Comparison of ENCODE assay signal across 7 cellular contexts in genomic region chr7:154744226-154744860, GRCh38.
DNase-seq lines count a peak whose midpoint lies in the region; ATAC-seq, FAIRE-seq and TF ChIP-seq lines count a peak whose summit lies in the region.

No MANE protein-coding gene starts in this region.

- H2BK15ac ChIP-seq in H1 (ENCODE audit: low read length) = no peak overlapping the region

- TF ChIP-seq CTCF in GM10248 (IDR thresholded peaks at IDR 0.05; ENCODE audit: control extremely low read depth, extremely low read depth, low read depth, missing control alignments) (peak; percentile 72), HFF-Myc (IDR thresholded peaks at IDR 0.05; ENCODE audit: low read depth, low read length, missing control alignments) (peak; percentile 72), OCI-LY3 (IDR thresholded peaks at IDR 0.05; ENCODE audit: low read depth, low read length) (peak; percentile 92), H1 (IDR thresholded peaks at IDR 0.05; ENCODE audit: control extremely low read depth in 1 of 3, insufficient read depth in 1 of 3, low read depth in 1 of 3, low read length in 3 of 3) (peak; percentile 85 to 95 (median 95))

- H3K14ac ChIP-seq in H1 (ENCODE audit: insufficient read length) = no peak overlapping the region

- no peak overlapping the region for H4K8ac ChIP-seq in H1 (ENCODE audit: extremely low read depth, insufficient read depth, low read length)

- no peaks in the 10 kb centered on the region for H3K23me2 ChIP-seq in H1 (ENCODE audit: low read depth, low read length)

- no peak overlapping the region for H3K56ac ChIP-seq in H1 (replicated peaks; ENCODE audit: insufficient read length, low read depth, low read length)

- peak overlapping the region; percentile 31 for H4K5ac ChIP-seq in H1 (ENCODE audit: insufficient read length, low read depth, low read length)

- H3K79me1 ChIP-seq in H1 (ENCODE audit: low read depth, low read length) = no peaks in the 10 kb centered on the region; the same call in 1 of the 2 replicates

- no peak for TF ChIP-seq POLR2A in H1 (IDR thresholded peaks at IDR 0.05; ENCODE audit: control extremely low read depth in 1 of 2, low read depth in 2 of 2, low read length in 2 of 2)

- CTCF ChIA-PET in GM10248 (lab: Yijun Ruan, JAX) (interaction anchor here (1.1 to 1.5 kb wide), 3 partner anchors 12 to 1530 kb away, joined by 3 to 5 read pairs (median 4); no protein-coding TSS in a partner anchor), H1 (lab: Charles Lee; ENCODE audit: partially characterized antibody) (interaction anchor here (0.6 to 3.9 kb wide), 23 partner anchors 8 to 242 kb away, joined by 3 to 36 read pairs (median 3); no protein-coding TSS in a partner anchor)

- H2AFZ ChIP-seq in OCI-LY3 (ENCODE audit: low read depth, low read length) = no peak overlapping the region
- no peak overlapping the region for H2AFZ ChIP-seq in H1 (ENCODE audit: low read length)

- H3K9ac ChIP-seq in OCI-LY3 (ENCODE audit: low read length) = no peak overlapping the region
- H3K9ac ChIP-seq in H1 (replicated peaks in 1 of 4; ENCODE audit: extremely low read depth in 1 of 4, low read depth in 3 of 4, low read length in 3 of 4) = no peak overlapping the region

- DNase-seq in GM10248 (ENCODE audit: extremely low spot score) (peak; percentile 69), HFF-Myc (ENCODE audit: extremely low read depth, low read depth) (no peak), H1 (ENCODE audit: low read depth in 1 of 2, low spot score in 2 of 2) (peak; percentile 23 to 95), occipital lobe (lab: John Stamatoyannopoulos, UW) (peak; percentile 28), NCI-H2029 (lab: John Stamatoyannopoulos, UW) (no peak)

- no peak for TF ChIP-seq EP300 in H1 (IDR thresholded peaks at IDR 0.05; ENCODE audit: borderline replicate concordance in 1 of 2, low read depth in 2 of 2, low read length in 2 of 2)

- no peak overlapping the region for H2BK120ac ChIP-seq in H1 (replicated peaks; ENCODE audit: low read depth, low read length)

- no peak overlapping the region for H2BK20ac ChIP-seq in H1 (ENCODE audit: low read length)

- no peak overlapping the region; the same call in 1 of the 2 replicates for H2BK12ac ChIP-seq in H1 (ENCODE audit: low read depth, low read length)

- 40% methylated on average over 16 of the region's 16 CpGs; no CpG with 5 or more reads in 1 of the 2 experiments for WGBS in H1 (ENCODE audit: extremely low coverage in 1 of 2, insufficient coverage in 1 of 2, insufficient read length in 1 of 2, insufficient replicate concordance in 2 of 2, low coverage in 1 of 2, low lambda C conversion rate in 2 of 2, missing lambda C conversion rate in 1 of 2), 2 experiments

- H3K23ac ChIP-seq in H1 (ENCODE audit: insufficient read length) = no peak overlapping the region

- H3K36me3 ChIP-seq in OCI-LY3 (replicated peaks; ENCODE audit: low read depth, low read length) (no peaks in the 10 kb centered on the region), H1 (ENCODE audit: control insufficient read depth in 2 of 4, insufficient read depth in 4 of 4, low read length in 3 of 4) (no peaks in the 10 kb centered on the region)

- peak; percentile 88 for FAIRE-seq in H1 (lab: Jason Lieb, UNC)

- no peak overlapping the region for H3K27ac ChIP-seq in OCI-LY3 (ENCODE audit: low read length)
- H3K27ac ChIP-seq in H1 (ENCODE audit: low read depth, low read length) = no peak overlapping the region

- no peak for ATAC-seq in HG02610 (IDR thresholded peaks at IDR 0.05; ENCODE audit: unreplicated experiment)

- no peak overlapping the region for H2AK5ac ChIP-seq in H1 (ENCODE audit: low read depth, low read length)

- peaks cover 25% of the 10 kb centered on the region for H3K27me3 ChIP-seq in OCI-LY3 (ENCODE audit: low read depth, low read length)
- no peaks in the 10 kb centered on the region for H3K27me3 ChIP-seq in H1 (replicated peaks in 1 of 4; ENCODE audit: control insufficient read depth in 3 of 4, extremely low read depth in 1 of 4, insufficient read depth in 3 of 4, low read length in 3 of 4)

- H4K20me1 ChIP-seq in OCI-LY3 (ENCODE audit: insufficient read depth, low read length) (no peaks in the 10 kb centered on the region), H1 (replicated peaks in 1 of 2; ENCODE audit: control insufficient read depth in 1 of 2, insufficient read depth in 2 of 2, low read length in 2 of 2) (no peaks in the 10 kb centered on the region)

- H3K4me3 ChIP-seq in HFF-Myc (replicated peaks; ENCODE audit: low read depth, low read length) (no peak overlapping the region), OCI-LY3 (ENCODE audit: low read length) (no peak overlapping the region), H1 (ENCODE audit: extremely low read depth in 1 of 4, insufficient read depth in 2 of 4, low read depth in 3 of 4, low read length in 4 of 4) (no peak overlapping the region)

- H3K4me2 ChIP-seq in OCI-LY3 (ENCODE audit: low read length) (no peak overlapping the region), H1 (ENCODE audit: insufficient read depth in 1 of 2, low read depth in 2 of 2, low read length in 2 of 2) (no peak overlapping the region)

- no peak overlapping the region for H3K18ac ChIP-seq in H1 (ENCODE audit: extremely low read depth, low read length)

- H3K4ac ChIP-seq in H1 (replicated peaks; ENCODE audit: insufficient read length, low read depth, low read length) = no peak overlapping the region

- H2BK5ac ChIP-seq in H1 (ENCODE audit: low read depth, low read length) = no peak overlapping the region

- H4K91ac ChIP-seq in H1 (replicated peaks; ENCODE audit: insufficient read length, low read length) = no peak overlapping the region

- TF ChIP-seq RAD21 in H1 (IDR thresholded peaks at IDR 0.05 in 1 of 2, conservative IDR thresholded peaks at IDR 0.05 in 1 of 2; ENCODE audit: low read depth in 2 of 2, low read length in 2 of 2) = peak; percentile 70 to 78

- H3K79me2 ChIP-seq in OCI-LY3 (ENCODE audit: low read length) (no peaks in the 10 kb centered on the region), H1 (ENCODE audit: control insufficient read depth in 1 of 2, insufficient read depth in 2 of 2, low read length in 2 of 2) (no peaks in the 10 kb centered on the region)

- POLR2A ChIA-PET in GM10248 (lab: Yijun Ruan, JAX) = no interaction called here
- POLR2A ChIA-PET in H1 (lab: Charles Lee; ENCODE audit: partially characterized antibody) = no interaction called here

- H3K4me1 ChIP-seq in OCI-LY3 (ENCODE audit: low read length) (no peaks in the 10 kb centered on the region), H1 (replicated peaks in 1 of 4; ENCODE audit: control insufficient read depth in 3 of 4, insufficient read depth in 4 of 4, low read length in 3 of 4) (peaks cover 0 to 5% (median 3%) of the 10 kb centered on the region in 4 experiments; a peak in 4 of 7 replicates)

- H3K9me3 ChIP-seq in OCI-LY3 (ENCODE audit: insufficient read depth, low read length) (no peaks in the 10 kb centered on the region), H1 (ENCODE audit: insufficient read depth in 2 of 2, low read depth in 1 of 2, low read length in 1 of 2) (no peaks in the 10 kb centered on the region)

TF ChIP-seq in H1, 55 proteins besides CTCF, POLR2A, EP300 and RAD21:
- no peak for TF ChIP-seq SUZ12 (IDR thresholded peaks at IDR 0.05; ENCODE audit: low read length)
- TF ChIP-seq GABPA (IDR thresholded peaks at IDR 0.05; ENCODE audit: borderline replicate concordance, insufficient read depth, low read length) = 0 out of 2 replicates have a peak, but pooled peaks have one; percentile 31

Comparison
In these comparisons a context has a peak if more than half of its experiments do, and no peak if none do; other contexts are left out.
1. DNase-seq: peak in GM10248 (single experiment), H1 (2 of 2) and occipital lobe (single experiment); none in HFF-Myc (single experiment) and NCI-H2029 (single experiment).
2. Peak in every context shown above with its lines, with median percentiles within 50 percentile points of each other: CTCF ChIP-seq.